Comparison of ENCODE assay signal across 1 cellular context in the genomic region with DNA sequence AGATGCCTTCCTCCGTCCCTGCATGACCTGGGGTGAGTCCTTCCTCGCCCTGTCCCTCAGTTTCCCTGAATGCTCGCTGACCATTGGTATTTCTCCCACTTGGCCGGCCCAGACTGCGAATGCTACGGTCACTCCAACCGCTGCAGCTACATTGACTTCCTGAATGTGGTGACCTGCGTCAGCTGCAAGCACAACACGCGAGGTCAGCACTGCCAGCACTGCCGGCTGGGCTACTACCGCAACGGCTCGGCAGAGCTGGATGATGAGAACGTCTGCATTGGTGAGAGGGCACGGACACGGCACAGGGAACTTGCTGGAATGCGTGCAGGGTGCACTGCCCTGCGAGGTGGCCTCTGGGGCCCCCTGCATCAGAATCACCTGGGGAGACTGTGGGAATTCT.
TF ChIP-seq lines count a peak whose summit lies in the region.

No MANE protein-coding gene starts in this region.

TF ChIP-seq in H1, 55 proteins besides CTCF, POLR2A, EP300 and RAD21:
- TF ChIP-seq HDAC2 (IDR thresholded peaks at IDR 0.05; ENCODE audit: borderline replicate concordance in 1 of 2, low read depth in 2 of 2, low read length in 2 of 2) (no peak), KDM1A (IDR thresholded peaks at IDR 0.05; ENCODE audit: borderline replicate concordance, low read length) (no peak), POU5F1 (IDR thresholded peaks at IDR 0.05; ENCODE audit: low read depth, low read length) (no peak), PHF8 (conservative IDR thresholded peaks at IDR 0.05; ENCODE audit: low read depth, low read length) (no peak), GABPA (IDR thresholded peaks at IDR 0.05; ENCODE audit: borderline replicate concordance, insufficient read depth, low read length) (no peak), GTF2F1 (IDR thresholded peaks at IDR 0.05; ENCODE audit: borderline replicate concordance, low read depth, low read length) (no peak), TAF7 (optimal IDR thresholded peaks at IDR 0.05; ENCODE audit: borderline replicate concordance, low read depth, low read length) (no peak), EZH2 (IDR thresholded peaks at IDR 0.05; ENCODE audit: low read depth, low read length, severe bottlenecking) (no peak), ASH2L (IDR thresholded peaks at IDR 0.05; ENCODE audit: low read length) (no peak), JUND (IDR thresholded peaks at IDR 0.05; ENCODE audit: low read length) (no peak), CHD2 (IDR thresholded peaks at IDR 0.05; ENCODE audit: low read length) (no peak), RBBP5 (IDR thresholded peaks at IDR 0.05; ENCODE audit: borderline replicate concordance, low read depth, low read length) (no peak), CHD1 (IDR thresholded peaks at IDR 0.05; ENCODE audit: low read depth, low read length) (no peak), EGR1 (IDR thresholded peaks at IDR 0.05; ENCODE audit: borderline replicate concordance, low read depth, low read length) (no peak), HDAC6 (IDR thresholded peaks at IDR 0.05; ENCODE audit: low read depth, low read length) (no peak)
- TF ChIP-seq, protein P1, sequence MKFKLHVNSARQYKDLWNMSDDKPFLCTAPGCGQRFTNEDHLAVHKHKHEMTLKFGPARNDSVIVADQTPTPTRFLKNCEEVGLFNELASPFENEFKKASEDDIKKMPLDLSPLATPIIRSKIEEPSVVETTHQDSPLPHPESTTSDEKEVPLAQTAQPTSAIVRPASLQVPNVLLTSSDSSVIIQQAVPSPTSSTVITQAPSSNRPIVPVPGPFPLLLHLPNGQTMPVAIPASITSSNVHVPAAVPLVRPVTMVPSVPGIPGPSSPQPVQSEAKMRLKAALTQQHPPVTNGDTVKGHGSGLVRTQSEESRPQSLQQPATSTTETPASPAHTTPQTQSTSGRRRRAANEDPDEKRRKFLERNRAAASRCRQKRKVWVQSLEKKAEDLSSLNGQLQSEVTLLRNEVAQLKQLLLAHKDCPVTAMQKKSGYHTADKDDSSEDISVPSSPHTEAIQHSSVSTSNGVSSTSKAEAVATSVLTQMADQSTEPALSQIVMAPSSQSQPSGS (IDR thresholded peaks at IDR 0.05; ENCODE audit: low read length): no peak
